ENCODE assay signal across 8 cellular contexts in genomic region chr16:87297918-87298631, GRCh38. TPM values are rescaled to one million over a fixed set of nuclear protein-coding genes. Genes with fewer than 3 reads are reported as not detected.
DNase-seq lines count a peak whose midpoint lies in the region; ATAC-seq, FAIRE-seq and TF ChIP-seq lines count a peak whose summit lies in the region.

No MANE protein-coding gene starts in this region.

- no peak overlapping the region for H3K9ac ChIP-seq in endothelial cell of umbilical vein (replicated peaks; ENCODE audit: extremely low read depth, insufficient read depth, low read length)

- TF ChIP-seq CTCF in WI38 (IDR thresholded peaks at IDR 0.05; ENCODE audit: low read depth, low read length), result peak; percentile 55
- TF ChIP-seq CTCF in endothelial cell of umbilical vein (IDR thresholded peaks at IDR 0.05; ENCODE audit: extremely low read depth in 1 of 2, insufficient read depth in 1 of 2, low read depth in 1 of 2, low read length in 2 of 2), result peak; percentile 53 to 77
- TF ChIP-seq CTCF in nephron (IDR thresholded peaks at IDR 0.05; ENCODE audit: unreplicated experiment in 3 of 3), result peak; percentile 53 to 62 (median 58)

- H3K9me3 Mint-ChIP-seq in nephron, result no peaks in the 10 kb centered on the region

- POLR2A ChIA-PET in endothelial cell of umbilical vein (lab: Charles Lee), result no interaction called here

- H3K36me3 Mint-ChIP-seq in nephron (ENCODE audit: low read depth), result no peaks in the 10 kb centered on the region

- peaks cover 4% of the 10 kb centered on the region for H3K27me3 Mint-ChIP-seq in nephron (ENCODE audit: low read depth)

- H3K36me3 ChIP-seq in H7 (replicated peaks; ENCODE audit: control insufficient read depth, insufficient read depth, low read length) (no peaks in the 10 kb centered on the region), endothelial cell of umbilical vein (ENCODE audit: control insufficient read depth in 2 of 2, extremely low read depth in 1 of 2, insufficient read depth in 2 of 2, low read length in 2 of 2) (no peaks in the 10 kb centered on the region)

- intact Hi-C loops in endothelial cell of umbilical vein (cut with micrococcal nuclease), result loop anchor here (1.0 kb wide), 1 partner anchor 735 kb away; no protein-coding TSS in a partner anchor

- no peak overlapping the region for H3K4me3 ChIP-seq in H7 (ENCODE audit: insufficient read depth, low read depth, low read length)
- H3K4me3 ChIP-seq in WI38 (ENCODE audit: low read depth, low read length), result no peak overlapping the region
- H3K4me3 ChIP-seq in endothelial cell of umbilical vein (replicated peaks in 1 of 3; ENCODE audit: insufficient read depth in 1 of 3, low read depth in 1 of 3, low read length in 3 of 3), result no peak overlapping the region

- H3K4me2 ChIP-seq in endothelial cell of umbilical vein (ENCODE audit: insufficient read depth, low read length), result no peak overlapping the region

- CTCF ChIA-PET in endothelial cell of umbilical vein (lab: Charles Lee), result interaction anchor here (0.6 to 2.8 kb wide), 47 partner anchors 9 to 762 kb away, joined by 3 to 55 read pairs (median 4); partner anchors contain the start of genes C16orf95 and FOXC2

- no peak overlapping the region for H2AFZ ChIP-seq in endothelial cell of umbilical vein (ENCODE audit: low read depth, low read length)

- H3K27ac ChIP-seq in endothelial cell of umbilical vein (ENCODE audit: insufficient read depth, low read depth, low read length), result no peak overlapping the region

- DNase-seq in AG08395 (ENCODE audit: low spot score) (peak; percentile 38), H7 (peak; percentile 93), endothelial cell of umbilical vein (ENCODE audit: low read depth, low spot score) (peak; percentile 44)

- no peaks in the 10 kb centered on the region for H3K79me2 ChIP-seq in endothelial cell of umbilical vein (ENCODE audit: control insufficient read depth, insufficient read depth, low read length)

- ATAC-seq in GM21526 (IDR thresholded peaks at IDR 0.05; ENCODE audit: low FRiP score, unreplicated experiment) (no peak), GM21737 (IDR thresholded peaks at IDR 0.05; ENCODE audit: unreplicated experiment) (no peak), GM18858 (IDR thresholded peaks at IDR 0.05; ENCODE audit: unreplicated experiment) (no peak)

- H3K9me3 ChIP-seq in endothelial cell of umbilical vein (replicated peaks; ENCODE audit: control insufficient read depth, insufficient read depth, low read length), result no peaks in the 10 kb centered on the region

- TF ChIP-seq POLR2A in endothelial cell of umbilical vein (IDR thresholded peaks at IDR 0.05; ENCODE audit: low read depth, low read length), result no peak

- H3K4me1 Mint-ChIP-seq in nephron, result no peaks in the 10 kb centered on the region

- no peak overlapping the region for H3K4me3 Mint-ChIP-seq in nephron

- H3K4me1 ChIP-seq in endothelial cell of umbilical vein (ENCODE audit: control insufficient read depth, extremely low read depth, insufficient read depth, low read length), result no peaks in the 10 kb centered on the region

- H3K27ac Mint-ChIP-seq in nephron, result peak overlapping the region in 1 of 3 experiments; percentile 31

- no peaks in the 10 kb centered on the region for H3K9me1 ChIP-seq in endothelial cell of umbilical vein (replicated peaks; ENCODE audit: control insufficient read depth, extremely low read depth, insufficient read depth, low read length)

- BruUV-seq in endothelial cell of umbilical vein (replicated peaks; lab: Mats Ljungman, UMichigan), result no TSS peak

- peak; percentile 72 for FAIRE-seq in endothelial cell of umbilical vein (lab: Jason Lieb, UNC)

- no peaks in the 10 kb centered on the region for H4K20me1 ChIP-seq in endothelial cell of umbilical vein (replicated peaks; ENCODE audit: control insufficient read depth, extremely low read depth, insufficient read depth, low read length)

- H3K27me3 ChIP-seq in H7 (ENCODE audit: control insufficient read depth, insufficient read depth, low read length) (no peaks in the 10 kb centered on the region), endothelial cell of umbilical vein (ENCODE audit: control insufficient read depth in 2 of 2, insufficient read depth in 2 of 2, low read length in 2 of 2) (no peaks in the 10 kb centered on the region)

- dilution Hi-C loops in endothelial cell of umbilical vein (cut with MboI; ENCODE audit: extremely low pct_ligation_motif_present, low sequenced_read_pairs), result no loop called here

TF ChIP-seq in endothelial cell of umbilical vein, 7 proteins besides CTCF, POLR2A, EP300 and RAD21:
- no peak for TF ChIP-seq GATA2 (IDR thresholded peaks at IDR 0.05; ENCODE audit: insufficient read depth, insufficient read length, low read depth, low read length)
- no peak for TF ChIP-seq FOS (IDR thresholded peaks at IDR 0.05; ENCODE audit: borderline replicate concordance, insufficient read depth, low read length)
- TF ChIP-seq MAX (IDR thresholded peaks at IDR 0.05; ENCODE audit: insufficient read depth, insufficient read length), result no peak
- TF ChIP-seq MYC (IDR thresholded peaks at IDR 0.05; ENCODE audit: low read depth, low read length), result no peak
- no peak for TF ChIP-seq JUN (IDR thresholded peaks at IDR 0.05; ENCODE audit: borderline replicate concordance, insufficient read depth, insufficient read length, low read depth)
- TF ChIP-seq POLR2AphosphoS5 (IDR thresholded peaks at IDR 0.05; ENCODE audit: insufficient read depth, low read depth, low read length), result no peak
- no peak for TF ChIP-seq EZH2 (IDR thresholded peaks at IDR 0.05; ENCODE audit: borderline replicate concordance, low read depth, low read length, severe bottlenecking)

RNA-seq across cellular contexts. Expression of gene C16orf95, which starts 19.1 kb away (rescaled TPM):
- total RNA-seq in H7 (2014; rRNA removed; shearing (Covaris generic)), result 4.4 and 5.1 TPM in 2 replicates
- total RNA-seq in endothelial cell of umbilical vein, result 4.8 and 6.6 TPM in 2 replicates
- polyA plus RNA-seq in endothelial cell of umbilical vein, result 4.0 and 6.1 TPM in 2 replicates
- polyA plus RNA-seq in endothelial cell of umbilical vein (2011; cell fraction: cytosol; rRNA removed), result 3.0 and 3.3 TPM in 2 replicates
- 2.1 and 2.8 TPM in 2 replicates for polyA plus RNA-seq in endothelial cell of umbilical vein (2011; cell fraction: nucleus; rRNA removed)
- polyA plus RNA-seq in endothelial cell of umbilical vein (2012), result 2.3 and 7.3 TPM in 2 replicates
- polyA minus RNA-seq in endothelial cell of umbilical vein, result 2.3 and 2.4 TPM in 2 replicates
- polyA minus RNA-seq in endothelial cell of umbilical vein (2011; cell fraction: cytosol; rRNA and poly(A)+ RNA removed), result 2.4 TPM
- 0.43 and 1.2 TPM in 2 replicates for polyA minus RNA-seq in endothelial cell of umbilical vein (2011; cell fraction: nucleus; rRNA and poly(A)+ RNA removed)

Comparison
In these comparisons a context has a peak if more than half of its experiments do, and no peak if none do; other contexts are left out.
1. DNase-seq: peak in every context shown above with its lines; median percentile 93 in H7; 44 in endothelial cell of umbilical vein; 38 in AG08395.